Comparison of ENCODE assay signal across 1 cellular context in the genomic region with DNA sequence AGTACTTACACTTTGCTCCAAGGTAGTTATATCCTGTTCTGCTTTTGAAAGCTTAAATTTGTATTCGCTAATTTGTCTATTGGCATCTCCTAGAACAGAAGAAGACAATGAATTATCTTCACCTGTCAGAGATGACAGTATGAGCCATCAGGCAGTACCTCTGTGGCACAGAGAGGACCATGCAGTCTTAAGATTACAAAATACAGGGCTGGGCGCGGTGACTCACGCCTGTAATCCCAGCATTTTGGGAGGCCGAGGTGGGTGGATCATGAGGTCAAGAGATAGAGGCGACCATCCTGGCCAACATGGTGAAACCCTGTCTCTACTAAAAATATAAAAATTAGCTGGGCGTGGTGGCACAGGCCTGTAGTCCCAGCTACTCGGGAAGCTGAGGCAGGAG.
TF ChIP-seq lines count a peak whose summit lies in the region.
"Not testable (repeated sequence)": the region's sequence is repeated elsewhere in the genome, so short reads cannot be mapped to it uniquely, and the experiment has no call there.

No MANE protein-coding gene starts in this region.

TF ChIP-seq in K562, 482 proteins besides CTCF, POLR2A, EP300 and RAD21:
- peak; percentile 68 for TF ChIP-seq CBFA2T2 (conservative IDR thresholded peaks at IDR 0.05)
- TF ChIP-seq TCF3 (CRISPR knock-in tag; IDR thresholded peaks at IDR 0.05), result peak; percentile 68
- TF ChIP-seq EGR1 (conservative IDR thresholded peaks at IDR 0.05), result peak; percentile 60
- 0 out of 2 replicates have a peak, but pooled peaks have one; percentile 24 for TF ChIP-seq TEAD4 (IDR thresholded peaks at IDR 0.05; ENCODE audit: low read length)
- not testable (repeated sequence) for TF ChIP-seq TEAD4 (CRISPR knock-in tag; IDR thresholded peaks at IDR 0.05; ENCODE audit: borderline replicate concordance); JUND (tag; IDR thresholded peaks at IDR 0.05; ENCODE audit: borderline replicate concordance, low read depth, low read length)
- TF ChIP-seq ARID1B (IDR thresholded peaks at IDR 0.05), result peak; percentile 60
- TF ChIP-seq NFIC (IDR thresholded peaks at IDR 0.05), result peak; percentile 12; the same call in 1 of the 2 replicates
- peak; percentile 73 for TF ChIP-seq MEIS2 (IDR thresholded peaks at IDR 0.05; ENCODE audit: partially characterized antibody)
- TF ChIP-seq CBFA2T3 (IDR thresholded peaks at IDR 0.05), result peak; percentile 84
- peak; percentile 3; the same call in 1 of the 2 replicates for TF ChIP-seq JUND (IDR thresholded peaks at IDR 0.05; ENCODE audit: borderline replicate concordance, low read depth, low read length)
- TF ChIP-seq KDM1A (IDR thresholded peaks at IDR 0.05), result peak in 1 of 2 experiments; percentile 50; a peak in 1 of 4 replicates
- 0 out of 2 replicates have a peak, but pooled peaks have one; percentile 17 for TF ChIP-seq DPF2 (IDR thresholded peaks at IDR 0.05)
- peak; percentile 72; the same call in 1 of the 2 replicates for TF ChIP-seq LCOR (CRISPR knock-in tag; IDR thresholded peaks at IDR 0.05)
- peak; percentile 38; the same call in 1 of the 2 replicates for TF ChIP-seq NCOR1 (IDR thresholded peaks at IDR 0.05)
- TF ChIP-seq, protein P1, sequence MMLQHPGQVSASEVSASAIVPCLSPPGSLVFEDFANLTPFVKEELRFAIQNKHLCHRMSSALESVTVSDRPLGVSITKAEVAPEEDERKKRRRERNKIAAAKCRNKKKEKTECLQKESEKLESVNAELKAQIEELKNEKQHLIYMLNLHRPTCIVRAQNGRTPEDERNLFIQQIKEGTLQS (IDR thresholded peaks at IDR 0.05), result peak; percentile 44
- TF ChIP-seq, protein P1 (CRISPR knock-in tag; conservative IDR thresholded peaks at IDR 0.05), result not testable (repeated sequence)
